10 cellular contexts compared by ENCODE assay signal in genomic region chr7:114916261-114916892, GRCh38. TPM values are rescaled to one million over a fixed set of nuclear protein-coding genes. Genes with fewer than 3 reads are reported as not detected.
DNase-seq lines count a peak whose midpoint lies in the region; ATAC-seq lines count a peak whose summit lies in the region.
"Had no signal": no experiment of that assay in that cellular context is flagged by ENCODE, and none has a peak within 500 bp of the region (broad histone marks: within the 10 kb centered on the region; RNA-seq: fewer than 3 reads in every experiment).

No MANE protein-coding gene starts in this region.

- WGBS in neuronal stem cell (ENCODE audit: extremely low coverage in 2 of 2, insufficient read length in 2 of 2, insufficient replicate concordance in 1 of 2), 2 donors, result no CpG with 5 or more reads among the region's 6 CpGs

- H2BK5ac ChIP-seq in neuronal stem cell (ENCODE audit: low read length), result no peak overlapping the region

- no peak overlapping the region for H3K23ac ChIP-seq in neuronal stem cell (ENCODE audit: low read depth, low read length, poor library complexity)

- H3K18ac ChIP-seq in neuronal stem cell (ENCODE audit: low read length), result no peak overlapping the region

- H3K36me3 ChIP-seq in neuronal stem cell (replicated peaks in 1 of 2; ENCODE audit: control insufficient read depth in 2 of 2, insufficient read depth in 2 of 2, low read length in 2 of 2), result no peaks in the 10 kb centered on the region
- H3K36me3 ChIP-seq: neutrophil, tibial artery had no signal

- H2BK12ac ChIP-seq in neuronal stem cell (ENCODE audit: low read length), result no peak overlapping the region

- H4K8ac ChIP-seq in neuronal stem cell (ENCODE audit: low read depth, low read length), result no peak overlapping the region

- no peak overlapping the region for H4K91ac ChIP-seq in neuronal stem cell (ENCODE audit: low read depth, low read length, poor library complexity)

- H3K14ac ChIP-seq in neuronal stem cell (ENCODE audit: low read length), result no peak overlapping the region

- H3K36me3 Mint-ChIP-seq in activated CD8-positive, alpha-beta memory T cell treated with anti-CD3 and anti-CD28 coated beads, Interleukin-2, amount 10 ng/mL, durations not matched to agents 7 days and 5 days, result peaks cover 6% of the 10 kb centered on the region
- H3K36me3 Mint-ChIP-seq in stimulated activated effector memory CD8-positive, alpha-beta T cell treated with anti-CD3 and anti-CD28 coated beads, Interleukin-12 subunit alpha, Interleukin-12 subunit beta, amount 100 ng/mL, for 72 hours, result peaks cover 15% of the 10 kb centered on the region

- no peaks in the 10 kb centered on the region for H3K27me3 ChIP-seq in neuronal stem cell (ENCODE audit: control insufficient read depth in 3 of 3, insufficient read depth in 3 of 3, low read depth in 1 of 3, low read length in 3 of 3)
- H3K27me3 ChIP-seq: tibial artery had no signal

- ATAC-seq in activated CD8-positive, alpha-beta memory T cell treated with anti-CD3 and anti-CD28 coated beads, Interleukin-2, amount 10 ng/mL, durations not matched to agents 7 days and 5 days, result peak; percentile 86
- peak; percentile 94 for ATAC-seq in HG02840 (IDR thresholded peaks at IDR 0.05; ENCODE audit: low FRiP score, unreplicated experiment)
- peak; percentile 92 for ATAC-seq in stimulated activated effector memory CD8-positive, alpha-beta T cell treated with anti-CD3 and anti-CD28 coated beads, Interleukin-12 subunit alpha, Interleukin-12 subunit beta, amount 100 ng/mL, for 72 hours

- no peak for DNase-seq in activated CD8-positive, alpha-beta memory T cell treated with anti-CD3 and anti-CD28 coated beads, Interleukin-2, amount 10 ng/mL, durations not matched to agents 7 days and 5 days
- DNase-seq in activated CD8-positive, alpha-beta memory T cell treated with anti-CD3 and anti-CD28 coated beads for 24 hours, result no peak
- peak; percentile 61 for DNase-seq in activated CD4-positive, alpha-beta T cell treated with anti-CD3 and anti-CD28 coated beads for 48 hours
- no peak for DNase-seq in stimulated activated effector memory CD8-positive, alpha-beta T cell treated with anti-CD3 and anti-CD28 coated beads, Interleukin-12 subunit alpha, Interleukin-12 subunit beta, amount 100 ng/mL, for 72 hours (ENCODE audit: low spot score in 2 of 2)
- DNase-seq in neuronal stem cell (ENCODE audit: low spot score), result no peak
- no peak for DNase-seq in ACHN
- DNase-seq in substantia nigra (lab: John Stamatoyannopoulos, UW), result no peak
- DNase-seq: tibial artery had no signal

- no peak overlapping the region for H3K4me3 ChIP-seq in neuronal stem cell (ENCODE audit: low read length in 2 of 2)
- H3K4me3 ChIP-seq: tibial artery had no signal

- H2AK5ac ChIP-seq in neuronal stem cell (ENCODE audit: low read depth, low read length), result no peak overlapping the region

- no peaks in the 10 kb centered on the region for H3K79me1 ChIP-seq in neuronal stem cell (ENCODE audit: low read depth, low read length)

- H2AFZ ChIP-seq in neuronal stem cell (ENCODE audit: low read length), result no peak overlapping the region

- no peak overlapping the region for H2BK120ac ChIP-seq in neuronal stem cell (ENCODE audit: low read depth, low read length)

- H3K27ac ChIP-seq in neuronal stem cell (replicated peaks; ENCODE audit: low read length) (no peak overlapping the region), substantia nigra (ENCODE audit: low read depth, low read length, poor library complexity, severe bottlenecking) (no peak overlapping the region)
- H3K27ac ChIP-seq: neutrophil, tibial artery had no signal

- no peaks in the 10 kb centered on the region for H3K27me3 Mint-ChIP-seq in activated CD8-positive, alpha-beta memory T cell treated with anti-CD3 and anti-CD28 coated beads, Interleukin-2, amount 10 ng/mL, durations not matched to agents 7 days and 5 days

- no peak overlapping the region for H3K4ac ChIP-seq in neuronal stem cell (ENCODE audit: low read length)

- peak overlapping the region; percentile 34 for H3K4me3 Mint-ChIP-seq in activated CD8-positive, alpha-beta memory T cell treated with anti-CD3 and anti-CD28 coated beads, Interleukin-2, amount 10 ng/mL, durations not matched to agents 7 days and 5 days
- no peak overlapping the region for H3K4me3 Mint-ChIP-seq in stimulated activated effector memory CD8-positive, alpha-beta T cell treated with anti-CD3 and anti-CD28 coated beads, Interleukin-12 subunit alpha, Interleukin-12 subunit beta, amount 100 ng/mL, for 72 hours

- peaks cover 0 to 1% of the 10 kb centered on the region in 2 donors for H3K4me1 ChIP-seq in neuronal stem cell (ENCODE audit: control insufficient read depth in 2 of 2, insufficient read depth in 1 of 2, low read depth in 1 of 2, low read length in 2 of 2)
- H3K4me1 ChIP-seq: tibial artery had no signal

- in situ Hi-C loops in ACHN (cut with HindIII; ENCODE audit: low pct_ligation_motif_present, low pct_unique_long_range_greater_than_20kb, low sequenced_read_pairs), result no loop called here

- CTCF ChIA-PET in activated CD8-positive, alpha-beta memory T cell treated with anti-CD3 and anti-CD28 coated beads, Interleukin-2, amount 10 ng/mL, durations not matched to agents 7 days and 5 days (lab: Charles Lee), result interaction anchor here (2.5 kb wide), 1 partner anchor 51 kb away, joined by 9 read pairs; no protein-coding TSS in a partner anchor

- H3K9ac ChIP-seq in neuronal stem cell (ENCODE audit: low read depth, low read length, poor library complexity), result no peak overlapping the region

- H3K27ac Mint-ChIP-seq in activated CD8-positive, alpha-beta memory T cell treated with anti-CD3 and anti-CD28 coated beads, Interleukin-2, amount 10 ng/mL, durations not matched to agents 7 days and 5 days, result peak overlapping the region; percentile 82
- peak overlapping the region; percentile 93 for H3K27ac Mint-ChIP-seq in stimulated activated effector memory CD8-positive, alpha-beta T cell treated with anti-CD3 and anti-CD28 coated beads, Interleukin-12 subunit alpha, Interleukin-12 subunit beta, amount 100 ng/mL, for 72 hours

- peaks cover 38% of the 10 kb centered on the region for H3K4me1 Mint-ChIP-seq in activated CD8-positive, alpha-beta memory T cell treated with anti-CD3 and anti-CD28 coated beads, Interleukin-2, amount 10 ng/mL, durations not matched to agents 7 days and 5 days
- H3K4me1 Mint-ChIP-seq in stimulated activated effector memory CD8-positive, alpha-beta T cell treated with anti-CD3 and anti-CD28 coated beads, Interleukin-12 subunit alpha, Interleukin-12 subunit beta, amount 100 ng/mL, for 72 hours, result peaks cover 62% of the 10 kb centered on the region

- no peaks in the 10 kb centered on the region for H3K9me3 Mint-ChIP-seq in activated CD8-positive, alpha-beta memory T cell treated with anti-CD3 and anti-CD28 coated beads, Interleukin-2, amount 10 ng/mL, durations not matched to agents 7 days and 5 days (ENCODE audit: low read depth)
- peaks cover 6% of the 10 kb centered on the region for H3K9me3 Mint-ChIP-seq in stimulated activated effector memory CD8-positive, alpha-beta T cell treated with anti-CD3 and anti-CD28 coated beads, Interleukin-12 subunit alpha, Interleukin-12 subunit beta, amount 100 ng/mL, for 72 hours

- no peaks in the 10 kb centered on the region for H3K9me3 ChIP-seq in neuronal stem cell (replicated peaks in 1 of 2; ENCODE audit: control insufficient read depth in 2 of 2, insufficient read depth in 1 of 2, low read depth in 1 of 2, low read length in 2 of 2)
- H3K9me3 ChIP-seq: neutrophil, tibial artery had no signal

- H3K4me2 ChIP-seq in neuronal stem cell (ENCODE audit: insufficient read depth, low read length, poor library complexity, severe bottlenecking), result no peak overlapping the region

- no peak overlapping the region for H2BK15ac ChIP-seq in neuronal stem cell (ENCODE audit: low read length)

RNA-seq across cellular contexts. Expression of gene MDFIC, which starts 5.5 kb away (rescaled TPM):
- 10 to 100 TPM; 58.0 to 84.1 TPM for total RNA-seq in activated CD8-positive, alpha-beta memory T cell treated with anti-CD3 and anti-CD28 coated beads, Interleukin-2, amount 10 ng/mL, durations not matched to agents 7 days and 5 days
- 11.9 TPM for polyA plus RNA-seq in neuronal stem cell (2013, experiment 1 of 2)
- 12.3 TPM for polyA plus RNA-seq in neuronal stem cell (2013, experiment 2 of 2)
